8 cellular contexts compared by ENCODE assay signal in the genomic region with DNA sequence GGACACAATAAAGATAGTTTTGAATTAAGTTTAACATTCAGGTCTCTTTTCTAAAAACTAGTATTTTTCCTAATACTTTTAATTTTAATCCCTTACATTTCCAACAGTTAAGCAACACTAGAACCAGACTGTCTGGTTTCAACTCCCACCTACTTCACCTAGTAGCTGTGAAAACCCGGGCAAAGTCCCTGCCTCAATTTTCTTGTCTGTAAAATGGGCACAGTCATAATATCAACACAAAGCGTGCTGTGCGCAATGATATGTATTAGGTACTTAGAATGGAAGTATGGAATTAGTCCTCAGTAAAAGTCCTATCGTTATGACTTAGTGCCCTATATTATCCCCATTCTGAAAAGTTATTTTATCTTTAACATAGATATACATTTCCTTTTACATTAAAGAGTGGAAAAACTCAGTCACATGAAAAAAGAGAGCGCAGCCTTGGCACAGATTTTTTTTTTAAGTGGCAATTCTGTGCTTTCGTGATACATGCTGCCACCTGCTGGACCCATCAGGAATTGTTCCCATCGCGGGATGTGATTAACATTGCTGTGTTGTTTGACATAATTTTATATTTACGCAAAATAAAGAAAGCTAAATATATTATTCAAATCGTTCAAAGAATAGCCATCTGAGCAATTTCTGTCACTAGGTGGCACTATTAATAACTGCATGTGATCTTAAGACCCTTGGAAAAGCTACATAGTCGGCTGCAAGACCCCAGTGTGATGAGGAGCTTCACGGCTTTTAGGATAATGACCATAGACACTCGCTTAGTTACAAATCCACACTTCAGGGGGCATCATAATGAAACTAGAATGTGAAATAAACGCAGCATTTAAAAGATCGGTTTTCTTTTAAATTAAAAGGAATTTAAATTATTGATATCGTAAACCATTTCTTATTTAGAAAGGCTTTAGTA. TPM values are rescaled to one million over a fixed set of nuclear protein-coding genes. Genes with fewer than 3 reads are reported as not detected.
DNase-seq lines count a peak whose midpoint lies in the region; ATAC-seq and TF ChIP-seq lines count a peak whose summit lies in the region.

No MANE protein-coding gene starts in this region.

- no peak overlapping the region for H3K4me3 ChIP-seq in GM12864 (ENCODE audit: low read depth, low read length)

- no peak overlapping the region for H3K27ac Mint-ChIP-seq in naive thymus-derived CD8-positive, alpha-beta T cell

- no peaks in the 10 kb centered on the region for H3K4me1 Mint-ChIP-seq in naive thymus-derived CD8-positive, alpha-beta T cell

- H3K9me3 Mint-ChIP-seq in naive thymus-derived CD8-positive, alpha-beta T cell, result peaks cover 0 to 2% (median 0%) of the 10 kb centered on the region in 9 donors

- peak; percentile 66 for TF ChIP-seq CTCF in GM12864 (IDR thresholded peaks at IDR 0.05; ENCODE audit: low read depth, low read length, missing control alignments)

- H3K36me3 Mint-ChIP-seq in naive thymus-derived CD8-positive, alpha-beta T cell, result no peaks in the 10 kb centered on the region

- POLR2A ChIA-PET in naive thymus-derived CD8-positive, alpha-beta T cell (lab: Charles Lee), result interaction anchor here (0.6 kb wide), 1 partner anchor 70 kb away, joined by 4 read pairs; no protein-coding TSS in a partner anchor

- peak; percentile 55 for ATAC-seq in HG02938 (IDR thresholded peaks at IDR 0.05; ENCODE audit: unreplicated experiment)
- peak in 1 of 2 donors; percentile 32 for ATAC-seq in naive thymus-derived CD8-positive, alpha-beta T cell

- peaks cover 3 to 18% (median 8%) of the 10 kb centered on the region in 5 donors for H3K27me3 Mint-ChIP-seq in naive thymus-derived CD8-positive, alpha-beta T cell

- no peak overlapping the region for H3K4me3 Mint-ChIP-seq in naive thymus-derived CD8-positive, alpha-beta T cell

- DNase-seq in GM12864 (ENCODE audit: low read depth) (peak; percentile 2), NCI-H510A treated with DMSO at 0.1 percent for 48 hours (lab: John Stamatoyannopoulos, UW) (peak; percentile 70), epidermal melanocyte (ENCODE audit: insufficient read length, low spot score) (peak; percentile 45), islet precursor cell (no peak)
- DNase-seq in activated CD8-positive, alpha-beta memory T cell treated with anti-CD3 and anti-CD28 coated beads for 4 hours (ENCODE audit: low read depth in 2 of 2), result peak; percentile 2 to 7
- peak; percentile 29 to 68 (median 52) for DNase-seq in naive thymus-derived CD8-positive, alpha-beta T cell
- peak in 5 of 6 experiments; percentile 19 to 72 (median 43) for DNase-seq in stimulated activated naive CD4-positive, alpha-beta T cell (lab: John Stamatoyannopoulos, UW)

RNA-seq across cellular contexts. Expression of gene LIG4, which starts 59.9 kb away (rescaled TPM):
- total RNA-seq in naive thymus-derived CD8-positive, alpha-beta T cell, result 10 to 100 TPM; 12.4 to 13.3 TPM
- polyA plus RNA-seq in naive thymus-derived CD8-positive, alpha-beta T cell, result 1 to 10 TPM; 4.9 to 10.0 (median 5.8) TPM
